ENCODE assay signal across 24 cellular contexts in the genomic region with DNA sequence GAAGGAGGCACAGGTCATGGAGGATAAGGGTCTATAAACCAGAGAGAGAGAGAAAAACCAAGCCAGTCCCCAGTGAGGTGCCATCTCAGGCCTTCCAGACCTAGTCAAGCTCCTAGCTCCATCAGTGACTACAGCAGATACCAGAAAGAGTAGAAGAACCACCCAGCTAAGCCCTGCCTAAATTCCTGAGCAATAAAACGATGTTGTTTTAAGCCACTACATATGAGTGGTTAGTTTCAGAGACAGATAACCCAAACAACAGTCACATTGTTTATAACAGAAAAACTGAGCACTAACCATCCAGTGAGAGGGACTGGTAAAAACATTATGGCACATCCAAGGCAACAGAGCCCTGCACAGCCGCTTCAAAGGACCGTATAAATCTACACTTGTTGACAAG. TPM values are rescaled to one million over a fixed set of nuclear protein-coding genes. Genes with fewer than 3 reads are reported as not detected.
"Had no signal": no experiment of that assay in that cellular context is flagged by ENCODE, and none has a peak within 500 bp of the region (broad histone marks: within the 10 kb centered on the region; RNA-seq: fewer than 3 reads in every experiment).

No MANE protein-coding gene starts in this region.

- H3K79me2 ChIP-seq: parathyroid adenoma had no signal

- H3K4me1 ChIP-seq: lower lobe of right lung, parathyroid adenoma, prostate gland, spleen, testis, upper lobe of left lung had no signal

- H2AFZ ChIP-seq: parathyroid adenoma had no signal

- H3K36me3 ChIP-seq: lower lobe of right lung, neutrophil, prostate gland, right atrium auricular region, spleen, tibial artery, upper lobe of left lung had no signal

- H3K27ac ChIP-seq: esophagus squamous epithelium, lower lobe of right lung, neutrophil, parathyroid adenoma, prostate gland, right atrium auricular region, skin epidermis, spleen, testis, tibial artery, upper lobe of left lung had no signal

- H3K9ac ChIP-seq: parathyroid adenoma had no signal

- H3K36me3 Mint-ChIP-seq: memory B cell; natural killer cell; stimulated activated memory B cell treated with anti-CD40 and anti-IgM and Interleukin-4, amounts not matched to agents 10 μg/mL and 1 μg/mL and 100 μg/mL, for 72 hours had no signal

- H3K4me1 Mint-ChIP-seq: stimulated activated memory B cell treated with anti-CD40 and anti-IgM and Interleukin-4, amounts not matched to agents 10 μg/mL and 1 μg/mL and 100 μg/mL, for 72 hours had no signal

- DNase-seq: cortex of kidney; effector memory CD8-positive, alpha-beta T cell; erythroblast; esophagus squamous epithelium; head of caudate nucleus; left ventricle myocardium superior; lower lobe of right lung; natural killer cell; spleen; stimulated activated CD4-positive, alpha-beta T cell treated with anti-CD3 and anti-CD28 coated beads, Interleukin-4, amount 100 ng/mL, for 4 hours; stimulated activated naive CD8-positive, alpha-beta T cell treated with anti-CD3 and anti-CD28 coated beads, Interleukin-15, Interleukin-2, amounts not matched to agents 100 U/mL and 50 U/mL, for 24 hours; substantia nigra; testis; tibial artery; upper lobe of left lung had no signal

- H3K9me3 ChIP-seq: esophagus squamous epithelium, lower lobe of right lung, neutrophil, prostate gland, testis, tibial artery had no signal

- H3K9me3 Mint-ChIP-seq: effector memory CD8-positive, alpha-beta T cell; natural killer cell had no signal

- H3K4me3 Mint-ChIP-seq: effector memory CD8-positive, alpha-beta T cell; memory B cell; natural killer cell; stimulated activated memory B cell treated with anti-CD40 and anti-IgM and Interleukin-4, amounts not matched to agents 10 μg/mL and 1 μg/mL and 100 μg/mL, for 72 hours had no signal

- H3K27ac Mint-ChIP-seq: effector memory CD8-positive, alpha-beta T cell; memory B cell; natural killer cell; stimulated activated memory B cell treated with anti-CD40 and anti-IgM and Interleukin-4, amounts not matched to agents 10 μg/mL and 1 μg/mL and 100 μg/mL, for 72 hours had no signal

- H3K4me3 ChIP-seq: esophagus squamous epithelium, lower lobe of right lung, prostate gland, right atrium auricular region, skin epidermis, spleen, testis, tibial artery, upper lobe of left lung had no signal

- H3K27me3 ChIP-seq: right atrium auricular region, testis, tibial artery, upper lobe of left lung had no signal

RNA-seq across cellular contexts. Expression of a gene that starts 59.2 kb away (rescaled TPM):
- total RNA-seq: dermis microvascular lymphatic vessel endothelial cell, mononuclear cell, natural killer cell had no signal
